Comparison of ENCODE assay signal across 21 cellular contexts in the genomic region with DNA sequence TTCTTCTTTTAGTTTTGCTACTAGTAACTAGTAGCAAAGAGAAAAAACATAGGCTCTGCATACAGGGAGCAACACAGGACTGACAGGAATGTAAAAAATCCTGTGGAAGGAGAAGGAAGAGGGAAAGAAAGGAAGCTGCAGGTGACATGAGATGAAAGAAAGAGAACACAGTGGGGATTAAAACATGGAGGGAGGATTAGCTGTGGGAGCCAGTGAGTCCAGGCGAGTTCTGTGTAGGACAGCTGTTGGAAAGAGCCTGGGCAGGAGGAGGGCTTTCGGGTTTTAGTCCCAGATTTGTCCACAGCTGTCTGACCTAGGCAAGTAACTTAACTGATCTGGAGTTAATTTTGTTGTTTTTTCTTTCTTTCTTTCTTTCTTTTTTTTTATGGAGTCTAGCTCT. TPM values are rescaled to one million over a fixed set of nuclear protein-coding genes. Genes with fewer than 3 reads are reported as not detected.
DNase-seq lines count a peak whose midpoint lies in the region; ATAC-seq and TF ChIP-seq lines count a peak whose summit lies in the region.
"Had no signal": no experiment of that assay in that cellular context is flagged by ENCODE, and none has a peak within 500 bp of the region (broad histone marks: within the 10 kb centered on the region; RNA-seq: fewer than 3 reads in every experiment).

No MANE protein-coding gene starts in this region.

- no peak overlapping the region for H4K8ac ChIP-seq in H9 (replicated peaks; ENCODE audit: insufficient read length, low read depth, low read length)

- H3K23me2 ChIP-seq in H9 (ENCODE audit: insufficient read length, low read depth, low read length, poor library complexity, severe bottlenecking) = no peaks in the 10 kb centered on the region

- H3K27me3 ChIP-seq in H9 (ENCODE audit: insufficient read depth, low read length) (peaks cover 10% of the 10 kb centered on the region; the same call in 1 of the 2 replicates), WERI-Rb-1 (ENCODE audit: insufficient read depth, low read depth, severe bottlenecking) (no peaks in the 10 kb centered on the region), smooth muscle cell (ENCODE audit: low read depth) (no peaks in the 10 kb centered on the region), right lobe of liver (no peaks in the 10 kb centered on the region)
- H3K27me3 ChIP-seq in CD4-positive, alpha-beta T cell (ENCODE audit: control insufficient read depth, insufficient read depth, low read length) = no peaks in the 10 kb centered on the region
- H3K27me3 ChIP-seq: SJSA1 had no signal

- H3K79me2 ChIP-seq in H9 (ENCODE audit: insufficient read depth, low read length) (no peaks in the 10 kb centered on the region), smooth muscle cell (ENCODE audit: low read depth) (no peaks in the 10 kb centered on the region)

- ATAC-seq in CD4-positive, alpha-beta T cell (ENCODE audit: poor library complexity) = no peak
- ATAC-seq in right lobe of liver = no peak
- ATAC-seq: A549, GM12878 had no signal

- H3K27me3 Mint-ChIP-seq in H9 (ENCODE audit: low read depth) (peaks cover 71% of the 10 kb centered on the region), mesothelial cell of epicardium (ENCODE audit: low read depth) (no peaks in the 10 kb centered on the region)
- no peaks in the 10 kb centered on the region for H3K27me3 Mint-ChIP-seq in CD4-positive, alpha-beta T cell
- peaks cover 22% of the 10 kb centered on the region for H3K27me3 Mint-ChIP-seq in activated T-helper 2 cell treated with anti-CD3 and anti-CD28 coated beads, Interferon-gamma antibody, Interleukin-2, Interleukin-4, amounts not matched to agents 10 μg/mL and 5 μg/mL and 100 μg/mL, durations not matched to agents 14 hours and 24 hours and 36 hours (ENCODE audit: low read depth)

- peak overlapping the region in 2 of 3 experiments; percentile 81 to 85; a peak in 3 of 7 replicates for H3K27ac Mint-ChIP-seq in H9
- H3K27ac Mint-ChIP-seq in mesothelial cell of epicardium = peak overlapping the region; percentile 8
- no peak overlapping the region for H3K27ac Mint-ChIP-seq in CD4-positive, alpha-beta T cell
- no peak overlapping the region for H3K27ac Mint-ChIP-seq in activated T-helper 2 cell treated with anti-CD3 and anti-CD28 coated beads, Interferon-gamma antibody, Interleukin-2, Interleukin-4, amounts not matched to agents 10 μg/mL and 5 μg/mL and 100 μg/mL, durations not matched to agents 14 hours and 24 hours and 36 hours

- no peak overlapping the region for H2BK12ac ChIP-seq in H9 (ENCODE audit: insufficient read length, low read depth, low read length)

- no peaks in the 10 kb centered on the region for H4K20me1 ChIP-seq in H9 (ENCODE audit: control insufficient read depth, insufficient read depth, insufficient read length)
- no peaks in the 10 kb centered on the region for H4K20me1 ChIP-seq in smooth muscle cell (ENCODE audit: low read depth)

- H3K9me3 Mint-ChIP-seq in H9 (no peaks in the 10 kb centered on the region), mesothelial cell of epicardium (no peaks in the 10 kb centered on the region)
- H3K9me3 Mint-ChIP-seq in CD4-positive, alpha-beta T cell = no peaks in the 10 kb centered on the region
- no peaks in the 10 kb centered on the region for H3K9me3 Mint-ChIP-seq in activated T-helper 2 cell treated with anti-CD3 and anti-CD28 coated beads, Interferon-gamma antibody, Interleukin-2, Interleukin-4, amounts not matched to agents 10 μg/mL and 5 μg/mL and 100 μg/mL, durations not matched to agents 14 hours and 24 hours and 36 hours

- H3K4ac ChIP-seq in H9 (ENCODE audit: low read depth, low read length) = no peak overlapping the region

- H3K4me3 ChIP-seq in WERI-Rb-1 (ENCODE audit: low read depth, low read length) (no peak overlapping the region), smooth muscle cell (no peak overlapping the region), right lobe of liver (no peak overlapping the region)
- H3K4me3 ChIP-seq: A549, GM12878, SJSA1 had no signal

- H3T11ph ChIP-seq in H9 (ENCODE audit: low read length) = no peak overlapping the region

- no peak overlapping the region for H3K4me2 ChIP-seq in H9 (ENCODE audit: insufficient read depth, insufficient read length, low read length)
- peak overlapping the region; percentile 42 for H3K4me2 ChIP-seq in smooth muscle cell
- H3K4me2 ChIP-seq: A549 had no signal

- no peaks in the 10 kb centered on the region for H3K36me3 Mint-ChIP-seq in H9 (ENCODE audit: insufficient read depth in 1 of 3, low read depth in 3 of 3)
- no peaks in the 10 kb centered on the region for H3K36me3 Mint-ChIP-seq in mesothelial cell of epicardium
- H3K36me3 Mint-ChIP-seq in CD4-positive, alpha-beta T cell (ENCODE audit: low read depth) = no peaks in the 10 kb centered on the region
- H3K36me3 Mint-ChIP-seq in activated T-helper 2 cell treated with anti-CD3 and anti-CD28 coated beads, Interferon-gamma antibody, Interleukin-2, Interleukin-4, amounts not matched to agents 10 μg/mL and 5 μg/mL and 100 μg/mL, durations not matched to agents 14 hours and 24 hours and 36 hours (ENCODE audit: low read depth) = no peaks in the 10 kb centered on the region

- H3K4me1 Mint-ChIP-seq in H9 = peaks cover 41 to 59% of the 10 kb centered on the region in 2 experiments
- peaks cover 35% of the 10 kb centered on the region for H3K4me1 Mint-ChIP-seq in mesothelial cell of epicardium
- no peaks in the 10 kb centered on the region for H3K4me1 Mint-ChIP-seq in CD4-positive, alpha-beta T cell (ENCODE audit: low read depth)
- no peaks in the 10 kb centered on the region for H3K4me1 Mint-ChIP-seq in activated T-helper 2 cell treated with anti-CD3 and anti-CD28 coated beads, Interferon-gamma antibody, Interleukin-2, Interleukin-4, amounts not matched to agents 10 μg/mL and 5 μg/mL and 100 μg/mL, durations not matched to agents 14 hours and 24 hours and 36 hours (ENCODE audit: low read depth)

- no CpG with 5 or more reads among the region's 2 CpGs for WGBS in H9 (ENCODE audit: extremely low coverage, insufficient read length, low lambda C conversion rate)
- WGBS in smooth muscle cell (ENCODE audit: low lambda C conversion rate) = 76% methylated on average over 2 of the region's 2 CpGs
- 90% methylated on average over 2 of the region's 2 CpGs for WGBS in right lobe of liver (ENCODE audit: insufficient coverage, low coverage, low lambda C conversion rate, missing lambda C conversion rate)

- H2AFZ ChIP-seq in H9 (ENCODE audit: low read length) = no peak overlapping the region
- H2AFZ ChIP-seq in smooth muscle cell (ENCODE audit: low read depth) = no peak overlapping the region

- intact Hi-C loops in CD4-positive, alpha-beta T cell (cut with DNase I, micrococcal nuclease) = no loop called here
- intact Hi-C loops in right lobe of liver (cut with DNase I) = no loop called here
- intact Hi-C loops in activated T-helper 2 cell treated with anti-CD3 and anti-CD28 coated beads, Interferon-gamma antibody, Interleukin-2, Interleukin-4, amounts not matched to agents 10 μg/mL and 5 μg/mL and 100 μg/mL, durations not matched to agents 14 hours and 24 hours and 36 hours (cut with micrococcal nuclease) = no loop called here

- DNase-seq in H9 (no peak), WERI-Rb-1 (peak; percentile 71), mesothelial cell of epicardium (ENCODE audit: low spot score in 2 of 2, unreplicated experiment in 2 of 2) (no peak), smooth muscle cell (lab: John Stamatoyannopoulos, UW; ENCODE audit: unreplicated experiment) (no peak), right lobe of liver (no peak)
- no peak for DNase-seq in CD4-positive, alpha-beta T cell
- DNase-seq in activated T-helper 2 cell treated with anti-CD3 and anti-CD28 coated beads, Interferon-gamma antibody, Interleukin-2, Interleukin-4, amounts not matched to agents 10 μg/mL and 5 μg/mL and 100 μg/mL, durations not matched to agents 14 hours and 24 hours and 36 hours (ENCODE audit: low spot score) = no peak
- no peak for DNase-seq in activated CD4-positive, alpha-beta T cell treated with anti-CD3 and anti-CD28 coated beads, Interleukin-2, amount 50 U/mL, for 48 hours
- DNase-seq: BE2C, DMS 273 treated with DMSO at 0.1 percent for 48 hours, DND-41, KBM-7, NCI-H1092, NCI-H1436 treated with DMSO at 0.1 percent for 48 hours, NCI-H1930, NCI-H2227 treated with DMSO at 0.1 percent for 48 hours, NCI-H510A treated with DMSO at 0.1 percent for 48 hours, OCI-M1 had no signal

- H3F3A ChIP-seq in smooth muscle cell (ENCODE audit: low read depth) = peaks cover 5% of the 10 kb centered on the region

- no peak overlapping the region for H3K9ac ChIP-seq in H9 (ENCODE audit: extremely low read depth, insufficient read length, low read length)
- no peak overlapping the region for H3K9ac ChIP-seq in smooth muscle cell (ENCODE audit: low read depth)

- H3K18ac ChIP-seq in H9 (ENCODE audit: insufficient read length, low read depth, low read length) = no peak overlapping the region

- H3K27ac ChIP-seq in H9 (ENCODE audit: insufficient read length, low read depth, low read length) (no peak overlapping the region), WERI-Rb-1 (peak overlapping the region; percentile 82), smooth muscle cell (ENCODE audit: low read depth) (no peak overlapping the region), right lobe of liver (no peak overlapping the region)
- no peak overlapping the region for H3K27ac ChIP-seq in CD4-positive, alpha-beta T cell (ENCODE audit: low read depth, low read length)
- H3K27ac ChIP-seq: A549, SJSA1 had no signal

- POLR2A ChIA-PET in CD4-positive, alpha-beta T cell (lab: Charles Lee) = interaction anchor here (0.5 kb wide), 1 partner anchor 15 kb away, joined by 3 read pairs; no protein-coding TSS in a partner anchor

- H3K23ac ChIP-seq in H9 (ENCODE audit: insufficient read length, low read depth, low read length) = no peak overlapping the region

- CTCF ChIA-PET in CD4-positive, alpha-beta T cell (lab: Charles Lee) = no interaction called here

- H3K36me3 ChIP-seq in WERI-Rb-1 (no peaks in the 10 kb centered on the region), smooth muscle cell (ENCODE audit: low read depth) (no peaks in the 10 kb centered on the region), right lobe of liver (no peaks in the 10 kb centered on the region)
- H3K36me3 ChIP-seq: BE2C, SJSA1 had no signal

- H2BK120ac ChIP-seq in H9 (ENCODE audit: low read depth, low read length, poor library complexity, severe bottlenecking) = no peak overlapping the region

- H3K4me3 Mint-ChIP-seq in H9 = peak overlapping the region; percentile 9 to 25; a peak in 2 of 5 replicates
- no peak overlapping the region for H3K4me3 Mint-ChIP-seq in mesothelial cell of epicardium
- H3K4me3 Mint-ChIP-seq in CD4-positive, alpha-beta T cell = no peak overlapping the region
- no peak overlapping the region for H3K4me3 Mint-ChIP-seq in activated T-helper 2 cell treated with anti-CD3 and anti-CD28 coated beads, Interferon-gamma antibody, Interleukin-2, Interleukin-4, amounts not matched to agents 10 μg/mL and 5 μg/mL and 100 μg/mL, durations not matched to agents 14 hours and 24 hours and 36 hours (ENCODE audit: low read depth)

- H3K9me3 ChIP-seq in H9 (ENCODE audit: control insufficient read depth, low read depth, low read length) (no peaks in the 10 kb centered on the region), WERI-Rb-1 (ENCODE audit: severe bottlenecking) (no peaks in the 10 kb centered on the region), smooth muscle cell (replicated peaks; ENCODE audit: low read depth) (no peaks in the 10 kb centered on the region), right lobe of liver (no peaks in the 10 kb centered on the region)
- H3K9me3 ChIP-seq in CD4-positive, alpha-beta T cell (ENCODE audit: control insufficient read depth, low read length) = no peaks in the 10 kb centered on the region
- H3K9me3 ChIP-seq: A549, BE2C, SJSA1 had no signal

- no peak overlapping the region for H2BK15ac ChIP-seq in H9 (ENCODE audit: low read depth, low read length)

- H3K79me1 ChIP-seq in H9 (ENCODE audit: insufficient read depth, low read depth, low read length, poor library complexity, severe bottlenecking) = no peaks in the 10 kb centered on the region

- H2BK20ac ChIP-seq in H9 (ENCODE audit: low read depth, low read length, poor library complexity, severe bottlenecking) = no peak overlapping the region

- H3K14ac ChIP-seq in H9 (ENCODE audit: insufficient read depth, low read length) = no peak overlapping the region

- TF ChIP-seq CTCF in H9 (conservative IDR thresholded peaks at IDR 0.05) (no peak), WERI-Rb-1 (IDR thresholded peaks at IDR 0.05; ENCODE audit: low read depth, low read length) (no peak), mesothelial cell of epicardium (IDR thresholded peaks at IDR 0.05; ENCODE audit: unreplicated experiment) (no peak), smooth muscle cell (IDR thresholded peaks at IDR 0.05; ENCODE audit: borderline replicate concordance, insufficient read depth, poor library complexity, severe bottlenecking) (no peak), right lobe of liver (IDR thresholded peaks at IDR 0.05) (no peak)
- TF ChIP-seq CTCF in CD4-positive, alpha-beta T cell (IDR thresholded peaks at IDR 0.05) = no peak

- H2AK5ac ChIP-seq in H9 (ENCODE audit: insufficient read length, low read length) = no peak overlapping the region

- H3K4me1 ChIP-seq in H9 (ENCODE audit: insufficient read depth, low read length) (no peaks in the 10 kb centered on the region), smooth muscle cell (ENCODE audit: low read depth) (peaks cover 58% of the 10 kb centered on the region), right lobe of liver (no peaks in the 10 kb centered on the region)
- H3K4me1 ChIP-seq: A549, BE2C, SJSA1 had no signal

- no peak overlapping the region for H2BK5ac ChIP-seq in H9 (ENCODE audit: insufficient read length, low read length)

- H4K91ac ChIP-seq in H9 (ENCODE audit: insufficient read length, low read depth, low read length) = no peak overlapping the region

- no peak overlapping the region for H3K56ac ChIP-seq in H9 (ENCODE audit: insufficient read length, low read depth, low read length)

- no peak for TF ChIP-seq POLR2A in right lobe of liver (IDR thresholded peaks at IDR 0.05)

- no peak overlapping the region for H4K5ac ChIP-seq in H9 (ENCODE audit: insufficient read length, low read depth, low read length)

RNA-seq across cellular contexts. Expression of gene CCNG2, which starts 21.6 kb away (rescaled TPM):
- 9.9 and 10.6 TPM in 2 replicates for total RNA-seq in H9 (2021)
- 84.5 to 89.3 TPM (median 86.5 TPM) in 3 replicates for total RNA-seq in mesothelial cell of epicardium
- 59.2 and 77.4 TPM in 2 replicates for total RNA-seq in smooth muscle cell
- 50.3 and 59.8 TPM in 2 replicates for polyA plus RNA-seq in smooth muscle cell
- total RNA-seq in CD4-positive, alpha-beta T cell = 10 to 100 TPM; 20.6 to 21.3 TPM
- 10 to 100 TPM in 2 of 6 experiments, 1 to 10 TPM in 4; 3.3 to 15.6 (median 6.1) TPM for total RNA-seq in right lobe of liver
- 34.3 and 35.2 TPM in 2 replicates for total RNA-seq in activated T-helper 2 cell treated with anti-CD3 and anti-CD28 coated beads, Interferon-gamma antibody, Interleukin-2, Interleukin-4, amounts not matched to agents 10 μg/mL and 5 μg/mL and 100 μg/mL, durations not matched to agents 14 hours and 24 hours and 36 hours

Comparison
In these comparisons a context has a peak if more than half of its experiments do, and no peak if none do; other contexts are left out.
1. H3K27ac Mint-ChIP-seq: peak in H9 (2 of 3) and mesothelial cell of epicardium (single experiment); none in CD4-positive, alpha-beta T cell (single experiment) and activated T-helper 2 cell treated with anti-CD3 and anti-CD28 coated beads, Interferon-gamma antibody, Interleukin-2, Interleukin-4, amounts not matched to agents 10 μg/mL and 5 μg/mL and 100 μg/mL, durations not matched to agents 14 hours and 24 hours and 36 hours (single experiment).
2. H3K4me3 Mint-ChIP-seq: peak in H9 (2 of 2); none in mesothelial cell of epicardium (single experiment), CD4-positive, alpha-beta T cell (single experiment) and activated T-helper 2 cell treated with anti-CD3 and anti-CD28 coated beads, Interferon-gamma antibody, Interleukin-2, Interleukin-4, amounts not matched to agents 10 μg/mL and 5 μg/mL and 100 μg/mL, durations not matched to agents 14 hours and 24 hours and 36 hours (single experiment).